Comparison of ENCODE assay signal across 8 cellular contexts in genomic region chr11:27485930-27486773, GRCh38. TPM values are rescaled to one million over a fixed set of nuclear protein-coding genes. Genes with fewer than 3 reads are reported as not detected.
A peak's percentile ranks its signal among the peaks of the same experiment; 100 is the strongest.
DNase-seq lines count a peak whose midpoint lies in the region; ATAC-seq and TF ChIP-seq lines count a peak whose summit lies in the region.

No MANE protein-coding gene starts in this region.

- DNase-seq in Right ventricle myocardium inferior (ENCODE audit: missing footprints) = no peak
- no peak for DNase-seq in cardiac septum (ENCODE audit: low spot score)
- DNase-seq in NCI-H345 (lab: John Stamatoyannopoulos, UW) = peak; percentile 59
- DNase-seq in adrenal gland = peak in 4 of 7 donors; percentile 22 to 65 (median 62)
- DNase-seq in right atrium auricular region (ENCODE audit: low spot score) = no peak
- peak; percentile 51 for DNase-seq in smooth muscle cell of the brain vasculature (ENCODE audit: low read depth, low spot score)

- H3K27me3 ChIP-seq in adrenal gland (no peaks in the 10 kb centered on the region), right atrium auricular region (no peaks in the 10 kb centered on the region)

- ATAC-seq in Right ventricle myocardium inferior (peak; percentile 25), HG02870 (IDR thresholded peaks at IDR 0.05; ENCODE audit: unreplicated experiment) (peak; percentile 63), GM21717 (IDR thresholded peaks at IDR 0.05; ENCODE audit: unreplicated experiment) (no peak)

- no peak overlapping the region for H3K27ac ChIP-seq in adrenal gland
- H3K27ac ChIP-seq in right atrium auricular region = no peak overlapping the region

- H3K36me3 ChIP-seq in adrenal gland (replicated peaks in 1 of 2) (peaks cover 0 to 2% of the 10 kb centered on the region in 2 donors), right atrium auricular region (peaks cover 2% of the 10 kb centered on the region)

- no peak for TF ChIP-seq POLR2A in adrenal gland (IDR thresholded peaks at IDR 0.05)

- TF ChIP-seq CTCF in adrenal gland (IDR thresholded peaks at IDR 0.05) (peak; percentile 89 to 99 (median 94)), right atrium auricular region (IDR thresholded peaks at IDR 0.05) (peak; percentile 91)

- H3K4me1 ChIP-seq in adrenal gland (replicated peaks in 1 of 2) = peaks cover 0 to 3% of the 10 kb centered on the region in 2 donors
- no peaks in the 10 kb centered on the region for H3K4me1 ChIP-seq in right atrium auricular region

- H3K9me3 ChIP-seq in adrenal gland (replicated peaks in 1 of 3) (no peaks in the 10 kb centered on the region), right atrium auricular region (no peaks in the 10 kb centered on the region)

- H3K4me3 ChIP-seq in adrenal gland (no peak overlapping the region), right atrium auricular region (no peak overlapping the region)

- WGBS in adrenal gland, 4 donors = 40 to 44% (median 41%) methylated on average over 3 to 4 of the region's 4 CpGs

- intact Hi-C loops in Right ventricle myocardium inferior (cut with DNase I) (loop anchor here (1.0 to 5.0 kb wide), 3 partner anchors 194 to 302 kb away; no protein-coding TSS in a partner anchor), cardiac septum (cut with DNase I) (loop anchor here (2.0 to 10.0 kb wide), 3 partner anchors 191 to 303 kb away; no protein-coding TSS in a partner anchor), adrenal gland (cut with DNase I) (loop anchor here (5.0 kb wide), 2 partner anchors 189 to 304 kb away; no protein-coding TSS in a partner anchor)

RNA-seq across cellular contexts. Expression of gene LGR4, which starts 13.6 kb away (rescaled TPM):
- total RNA-seq in Right ventricle myocardium inferior (32.7 TPM), cardiac septum (22.6 TPM), adrenal gland (10 to 100 TPM; 17.3 to 78.3 (median 44.6) TPM), right atrium auricular region (10 to 100 TPM; 31.1 to 40.6 TPM)
- polyA plus RNA-seq in adrenal gland = 10 to 100 TPM in 1 of 3 donors, 1 to 10 TPM in 2; 7.3 to 36.8 (median 9.9) TPM

RNA-seq across cellular contexts. Expression of gene LIN7C, which starts 20.4 kb away (rescaled TPM):
- total RNA-seq in Right ventricle myocardium inferior = 17.0 TPM
- total RNA-seq in cardiac septum = 17.4 TPM
- 10 to 100 TPM; 25.5 to 53.4 (median 41.3) TPM for total RNA-seq in adrenal gland
- 10 to 100 TPM in 1 of 3 donors, 1 to 10 TPM in 2; 7.2 to 20.3 (median 7.8) TPM for polyA plus RNA-seq in adrenal gland
- 10 to 100 TPM; 18.8 to 23.7 TPM for total RNA-seq in right atrium auricular region

Comparison
In these comparisons a context has a peak if more than half of its experiments do, and no peak if none do; other contexts are left out.
1. DNase-seq: peak in NCI-H345 (single experiment), adrenal gland (4 of 7) and smooth muscle cell of the brain vasculature (single experiment); none in Right ventricle myocardium inferior (single experiment), cardiac septum (single experiment) and right atrium auricular region (single experiment).